8 cellular contexts compared by ENCODE assay signal in genomic region chr10:68406111-68406814, GRCh38. TPM values are rescaled to one million over a fixed set of nuclear protein-coding genes. Genes with fewer than 3 reads are reported as not detected.
DNase-seq lines count a peak whose midpoint lies in the region; ATAC-seq and TF ChIP-seq lines count a peak whose summit lies in the region.

No MANE protein-coding gene starts in this region.

- in situ Hi-C loops in GM13976 (cut with MboI; ENCODE audit: low sequenced_read_pairs, unreplicated experiment): no loop called here

- H3K36me3 ChIP-seq in A673 (ENCODE audit: insufficient read depth, low read length, poor library complexity, severe bottlenecking) (peaks cover 9% of the 10 kb centered on the region), endocrine pancreas (ENCODE audit: control insufficient read depth, insufficient read depth, low read length) (no peaks in the 10 kb centered on the region)

- ATAC-seq in HG02840 (IDR thresholded peaks at IDR 0.05; ENCODE audit: low FRiP score, unreplicated experiment): peak; percentile 31

- H3K27me3 ChIP-seq in A673 (replicated peaks; ENCODE audit: insufficient read depth, low read depth, low read length, poor library complexity) (no peaks in the 10 kb centered on the region), endocrine pancreas (ENCODE audit: control insufficient read depth, insufficient read depth, low read length) (no peaks in the 10 kb centered on the region)

- H3K4me1 ChIP-seq in A673 (ENCODE audit: insufficient read depth, low read length, poor library complexity, severe bottlenecking): peaks cover 10% of the 10 kb centered on the region
- no peaks in the 10 kb centered on the region for H3K4me1 ChIP-seq in endocrine pancreas (ENCODE audit: control insufficient read depth, insufficient read depth, low read length)

- H3K4me3 ChIP-seq in A673 (ENCODE audit: low read depth, low read length, poor library complexity, severe bottlenecking): peak overlapping the region; percentile 87
- peak overlapping the region; percentile 95 for H3K4me3 ChIP-seq in endocrine pancreas (ENCODE audit: control insufficient read depth, insufficient read depth, low read length)

- no peaks in the 10 kb centered on the region for H3K27me3 Mint-ChIP-seq in activated CD4-positive, alpha-beta T cell treated with anti-CD3 and anti-CD28 coated beads, Interleukin-2, amount 10 ng/mL, durations not matched to agents 7 days and 5 days

- no peaks in the 10 kb centered on the region for H3K36me3 Mint-ChIP-seq in activated CD4-positive, alpha-beta T cell treated with anti-CD3 and anti-CD28 coated beads, Interleukin-2, amount 10 ng/mL, durations not matched to agents 7 days and 5 days (ENCODE audit: low read depth)

- H3K9me3 ChIP-seq in A673 (ENCODE audit: low read depth, low read length, poor library complexity, severe bottlenecking) (no peaks in the 10 kb centered on the region), endocrine pancreas (ENCODE audit: control insufficient read depth, low read length) (no peaks in the 10 kb centered on the region)

- TF ChIP-seq CTCF in A673 (conservative IDR thresholded peaks at IDR 0.05; ENCODE audit: low read depth, low read length) (no peak), GM13976 (IDR thresholded peaks at IDR 0.05; ENCODE audit: borderline replicate concordance, control extremely low read depth, extremely low read depth, insufficient read depth, missing control alignments) (no peak)

- H3K9ac ChIP-seq in endocrine pancreas (ENCODE audit: control insufficient read depth, insufficient read depth, low read length): peak overlapping the region; percentile 76

- POLR2A ChIA-PET in A673 (lab: Charles Lee; ENCODE audit: low non-redundant PET): no interaction called here
- POLR2A ChIA-PET in activated CD4-positive, alpha-beta T cell treated with anti-CD3 and anti-CD28 coated beads, Interleukin-2, amount 10 ng/mL, durations not matched to agents 7 days and 5 days (lab: Charles Lee): interaction anchor here (0.6 kb wide), 1 partner anchor 74 kb away, joined by 4 read pairs; the partner anchor contains the start of gene HNRNPH3

- peaks cover 20% of the 10 kb centered on the region for H3K4me1 Mint-ChIP-seq in activated CD4-positive, alpha-beta T cell treated with anti-CD3 and anti-CD28 coated beads, Interleukin-2, amount 10 ng/mL, durations not matched to agents 7 days and 5 days

- H3K27ac ChIP-seq in A673 (ENCODE audit: low read depth, low read length, poor library complexity, severe bottlenecking): peak overlapping the region; percentile 93

- H3K27ac Mint-ChIP-seq in activated CD4-positive, alpha-beta T cell treated with anti-CD3 and anti-CD28 coated beads, Interleukin-2, amount 10 ng/mL, durations not matched to agents 7 days and 5 days: peak overlapping the region; percentile 85

- no peaks in the 10 kb centered on the region for H3K9me3 Mint-ChIP-seq in activated CD4-positive, alpha-beta T cell treated with anti-CD3 and anti-CD28 coated beads, Interleukin-2, amount 10 ng/mL, durations not matched to agents 7 days and 5 days

- BruUV-seq in A673 (replicated peaks; lab: Mats Ljungman, UMichigan): TSS peak; percentile 40

- intact Hi-C loops in A673 (cut with micrococcal nuclease; ENCODE audit: unreplicated experiment): no loop called here

- peak overlapping the region; percentile 81 for H3K4me3 Mint-ChIP-seq in activated CD4-positive, alpha-beta T cell treated with anti-CD3 and anti-CD28 coated beads, Interleukin-2, amount 10 ng/mL, durations not matched to agents 7 days and 5 days

- CTCF ChIA-PET in A673 (lab: Charles Lee): interaction anchor here (0.6 to 0.8 kb wide), 5 partner anchors 9 to 189 kb away, joined by 3 to 7 read pairs (median 4); no protein-coding TSS in a partner anchor
- CTCF ChIA-PET in activated CD4-positive, alpha-beta T cell treated with anti-CD3 and anti-CD28 coated beads, Interleukin-2, amount 10 ng/mL, durations not matched to agents 7 days and 5 days (lab: Charles Lee): interaction anchor here (0.5 to 1.5 kb wide), 25 partner anchors 8 to 800 kb away, joined by 3 to 9 read pairs (median 4); partner anchors contain the start of gene PBLD

- DNase-seq in A673 (ENCODE audit: low spot score): peak; percentile 67
- peak; percentile 78 for DNase-seq in GM13976 (ENCODE audit: low spot score)
- peak; percentile 69 for DNase-seq in NCI-H146 (lab: John Stamatoyannopoulos, UW)
- DNase-seq in activated CD4-positive, alpha-beta T cell treated with anti-CD3 and anti-CD28 coated beads, Interleukin-2, amount 10 ng/mL, durations not matched to agents 7 days and 5 days: peak; percentile 43
- peak; percentile 57 for DNase-seq in medulla oblongata (ENCODE audit: extremely low spot score)
- DNase-seq in stimulated activated CD8-positive, alpha-beta memory T cell treated with anti-CD3 and anti-CD28 coated beads, Interleukin-7, amount 100 ng/mL, for 24 hours (ENCODE audit: low read depth): peak; percentile 12

RNA-seq across cellular contexts. Expression of gene RUFY2, which starts 0.8 kb away (rescaled TPM):
- 25.8 and 28.8 TPM in 2 replicates for total RNA-seq in A673 (2021)
- 10 to 100 TPM; 13.0 TPM for total RNA-seq in activated CD4-positive, alpha-beta T cell treated with anti-CD3 and anti-CD28 coated beads, Interleukin-2, amount 10 ng/mL, durations not matched to agents 7 days and 5 days

Comparison
In these comparisons a context has a peak if more than half of its experiments do, and no peak if none do; other contexts are left out.
1. Peak in every context shown above with its lines: DNase-seq, ATAC-seq, H3K4me3 ChIP-seq and H3K27ac ChIP-seq.
2. DNase-seq: peak in every context shown above with its lines; median percentile 78 in GM13976; 69 in NCI-H146; 67 in A673; 57 in medulla oblongata; 43 in activated CD4-positive, alpha-beta T cell treated with anti-CD3 and anti-CD28 coated beads, Interleukin-2, amount 10 ng/mL, durations not matched to agents 7 days and 5 days; 12 in stimulated activated CD8-positive, alpha-beta memory T cell treated with anti-CD3 and anti-CD28 coated beads, Interleukin-7, amount 100 ng/mL, for 24 hours.